Comparison of ENCODE assay signal across 8 cellular contexts in the genomic region with DNA sequence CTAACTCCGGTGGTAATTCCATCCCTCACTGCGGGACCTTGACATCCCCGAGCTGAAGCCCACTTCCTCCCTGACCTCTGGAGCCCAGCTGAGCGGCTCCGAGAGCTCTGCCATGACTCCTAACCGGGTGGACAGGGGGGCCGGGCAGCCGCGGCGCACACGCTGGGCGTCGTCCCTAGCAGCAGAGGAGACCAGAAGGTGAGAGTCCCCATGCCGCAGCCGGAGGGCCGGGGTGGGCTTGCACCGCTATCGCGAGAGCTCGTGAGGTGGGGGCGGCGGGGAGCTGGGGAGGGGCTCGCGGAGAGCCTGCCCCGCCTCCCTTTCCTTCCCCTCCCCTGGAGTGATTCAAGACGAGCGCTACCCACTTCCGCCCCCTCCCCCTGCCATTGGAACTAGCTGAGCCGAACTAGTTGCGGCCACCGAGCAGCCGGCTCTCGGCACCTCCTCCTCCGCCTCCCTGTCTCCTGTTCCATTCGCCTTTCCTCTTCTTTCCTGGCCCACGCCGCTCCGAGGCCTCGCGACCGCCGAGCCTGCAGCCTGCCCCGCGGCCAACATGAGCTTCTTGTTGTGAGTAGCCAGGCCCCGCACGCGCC. TPM values are rescaled to one million over a fixed set of nuclear protein-coding genes. Genes with fewer than 3 reads are reported as not detected.
DNase-seq lines count a peak whose midpoint lies in the region; TF ChIP-seq lines count a peak whose summit lies in the region.

A gene (plus strand): TSS at position 386 of the 593 bp plus-strand sequence. CDS start 168 bp downstream, at position 554.

- TF ChIP-seq CTCF in GM10266 (IDR thresholded peaks at IDR 0.05; ENCODE audit: control insufficient read depth, insufficient read depth, low read depth, missing control alignments), result peak; percentile 38
- no peak for TF ChIP-seq CTCF in HFF-Myc (IDR thresholded peaks at IDR 0.05; ENCODE audit: low read depth, low read length, missing control alignments)
- TF ChIP-seq CTCF in NB4 (IDR thresholded peaks at IDR 0.05; ENCODE audit: low read depth, low read length), result no peak
- no peak for TF ChIP-seq CTCF in SU-DHL-6 (IDR thresholded peaks at IDR 0.05; ENCODE audit: insufficient read depth, low read length, poor library complexity, severe bottlenecking)
- TF ChIP-seq CTCF in cardiac muscle cell (IDR thresholded peaks at IDR 0.05; ENCODE audit: low read depth, low read length), result peak; percentile 25
- peak; percentile 35 to 55 (median 40) for TF ChIP-seq CTCF in transverse colon (IDR thresholded peaks at IDR 0.05)

- no peak within 1 kb of the TSS for H3K23ac ChIP-seq in trophoblast cell (ENCODE audit: low read length)

- WGBS in trophoblast cell (ENCODE audit: extremely low coverage, insufficient coverage, insufficient read length), result no CpG with 5 or more reads among the region's 47 CpGs
- 0 to 1% methylated on average over 16 to 47 of the region's 47 CpGs for WGBS in transverse colon (ENCODE audit: low coverage in 1 of 2), 2 donors

- H4K12ac ChIP-seq in trophoblast cell (ENCODE audit: low read depth, low read length), result peak within 1 kb of the TSS; percentile 46

- H3K18ac ChIP-seq in trophoblast cell (ENCODE audit: low read length), result peak within 1 kb of the TSS; percentile 60

- peaks cover 15% of the 10 kb centered on the region; the same call in 1 of the 2 replicates for H3K79me2 ChIP-seq in SU-DHL-6 (ENCODE audit: insufficient read depth, low read length)
- H3K79me2 ChIP-seq in trophoblast cell (ENCODE audit: control insufficient read depth, insufficient read depth, low read length, poor library complexity), result peaks cover 5% of the 10 kb centered on the region

- H3K14ac ChIP-seq in trophoblast cell (ENCODE audit: low read length), result peak within 1 kb of the TSS; percentile 68

- H2BK5ac ChIP-seq in trophoblast cell (ENCODE audit: low read depth, low read length, poor library complexity), result peak within 1 kb of the TSS; percentile 60

- H3K27ac ChIP-seq in SU-DHL-6 (ENCODE audit: low read depth, low read length), result peak within 1 kb of the TSS; percentile 36; the same call in 1 of the 2 replicates
- peak within 1 kb of the TSS; percentile 93 for H3K27ac ChIP-seq in cardiac muscle cell
- H3K27ac ChIP-seq in trophoblast cell (ENCODE audit: low read depth, low read length), result peak within 1 kb of the TSS; percentile 63
- peak within 1 kb of the TSS; percentile 84 to 91 (median 88) for H3K27ac ChIP-seq in transverse colon

- intact Hi-C loops in transverse colon (cut with DNase I; ENCODE audit: low total_unique reads), result loop anchor here (10.0 kb wide), 1 partner anchor 93 kb away; a partner anchor contains a TSS

- in situ Hi-C loops in transverse colon (cut with MboI; ENCODE audit: low pct_ligation_motif_present in 1 of 4, low pct_unique_long_range_greater_than_20kb in 1 of 4, low sequenced_read_pairs in 3 of 4), result loop anchor here in 1 of 4 donors (25.0 kb wide), 1 partner anchor 110 kb away; no protein-coding TSS in a partner anchor

- H4K20me1 ChIP-seq in SU-DHL-6 (ENCODE audit: low read depth, low read length), result no peaks in the 10 kb centered on the region

- H3K9ac ChIP-seq in SU-DHL-6 (ENCODE audit: low read length) (peak within 1 kb of the TSS; percentile 85), trophoblast cell (ENCODE audit: low read length) (peak within 1 kb of the TSS; percentile 74)

- peak within 1 kb of the TSS; percentile 49 for H4K91ac ChIP-seq in trophoblast cell (ENCODE audit: low read depth, low read length)

- TF ChIP-seq POLR2A in NB4 (IDR thresholded peaks at IDR 0.05; ENCODE audit: extremely low read depth, insufficient read length) (peak; percentile 24), transverse colon (IDR thresholded peaks at IDR 0.05) (peak; percentile 51)

- peak within 1 kb of the TSS; percentile 78 for H4K8ac ChIP-seq in trophoblast cell (ENCODE audit: low read depth, low read length)

- no peaks in the 10 kb centered on the region for H3F3A ChIP-seq in SU-DHL-6 (ENCODE audit: insufficient read depth)

- TF ChIP-seq EP300 in transverse colon (IDR thresholded peaks at IDR 0.05; ENCODE audit: low read depth), result no peak

- peak within 1 kb of the TSS; percentile 77 for H3K4me3 ChIP-seq in HFF-Myc (replicated peaks; ENCODE audit: low read depth, low read length)
- H3K4me3 ChIP-seq in NB4 (ENCODE audit: low read depth, low read length), result peak within 1 kb of the TSS; percentile 65
- peak within 1 kb of the TSS; percentile 84 for H3K4me3 ChIP-seq in SU-DHL-6 (ENCODE audit: insufficient read depth, low read length, poor library complexity, severe bottlenecking)
- H3K4me3 ChIP-seq in cardiac muscle cell, result peak within 1 kb of the TSS; percentile 74
- H3K4me3 ChIP-seq in trophoblast cell (ENCODE audit: low read depth, low read length), result peak within 1 kb of the TSS; percentile 85
- H3K4me3 ChIP-seq in transverse colon, result peak within 1 kb of the TSS; percentile 65 to 91 (median 72)

- H3K79me1 ChIP-seq in trophoblast cell (ENCODE audit: low read length), result peaks cover 8% of the 10 kb centered on the region

- peak within 1 kb of the TSS; percentile 98 for H2AFZ ChIP-seq in SU-DHL-6 (ENCODE audit: low read depth, low read length, severe bottlenecking)
- peak within 1 kb of the TSS; percentile 69 for H2AFZ ChIP-seq in trophoblast cell (ENCODE audit: insufficient read depth, low read length, poor library complexity)

- H3K9me3 ChIP-seq in SU-DHL-6 (ENCODE audit: insufficient read depth, low read length) (no peaks in the 10 kb centered on the region), cardiac muscle cell (ENCODE audit: low read depth) (no peaks in the 10 kb centered on the region), trophoblast cell (ENCODE audit: insufficient read depth, low read depth, low read length) (no peaks in the 10 kb centered on the region), transverse colon (no peaks in the 10 kb centered on the region)

- H3K4me1 ChIP-seq in cardiac muscle cell (ENCODE audit: low read depth) (peaks cover 8% of the 10 kb centered on the region), trophoblast cell (ENCODE audit: control insufficient read depth in 1 of 2, insufficient read depth in 2 of 2, low read length in 2 of 2) (no peaks in the 10 kb centered on the region), transverse colon (peaks cover 0 to 13% (median 5%) of the 10 kb centered on the region in 4 donors)

- H3K4me2 ChIP-seq in SU-DHL-6 (ENCODE audit: low read depth, low read length, poor library complexity, severe bottlenecking) (peak within 1 kb of the TSS; percentile 69), trophoblast cell (ENCODE audit: low read length) (peak within 1 kb of the TSS; percentile 98)

- H2AK5ac ChIP-seq in trophoblast cell (ENCODE audit: low read length), result no peak within 1 kb of the TSS

- H3K36me3 ChIP-seq in SU-DHL-6 (ENCODE audit: low read length) (no peaks in the 10 kb centered on the region), cardiac muscle cell (peaks cover 12% of the 10 kb centered on the region), trophoblast cell (ENCODE audit: control insufficient read depth in 1 of 2, insufficient read depth in 2 of 2, low read length in 2 of 2) (peaks cover 4 to 12% of the 10 kb centered on the region in 2 experiments), transverse colon (no peaks in the 10 kb centered on the region)

- H3K27me3 ChIP-seq in SU-DHL-6 (ENCODE audit: low read length), result no peaks in the 10 kb centered on the region
- no peaks in the 10 kb centered on the region for H3K27me3 ChIP-seq in cardiac muscle cell
- H3K27me3 ChIP-seq in trophoblast cell (ENCODE audit: insufficient read depth, low read length), result no peaks in the 10 kb centered on the region
- H3K27me3 ChIP-seq in transverse colon, result no peaks in the 10 kb centered on the region

- peak within 1 kb of the TSS; percentile 35 for H3K4ac ChIP-seq in trophoblast cell (ENCODE audit: low read depth, low read length)

- no peak within 1 kb of the TSS for H2BK12ac ChIP-seq in trophoblast cell (ENCODE audit: low read length)

- DNase-seq in GM10266 (ENCODE audit: extremely low spot score), result peak; percentile 94
- peak; percentile 40 for DNase-seq in HFF-Myc (ENCODE audit: extremely low read depth, low read depth)
- DNase-seq in NB4 (ENCODE audit: low read depth), result peak; percentile 90
- DNase-seq in activated naive CD8-positive, alpha-beta T cell treated with anti-CD3 and anti-CD28 coated beads, Interleukin-2, amount 50 U/mL, for 16 hours (ENCODE audit: low read depth, low spot score), result peak; percentile 60
- DNase-seq in cardiac muscle cell (ENCODE audit: low read depth in 1 of 2, low spot score in 1 of 2), result peak; percentile 93 to 96
- DNase-seq in trophoblast cell, result peak; percentile 72 to 83
- peak; percentile 87 for DNase-seq in transverse colon

- H2BK120ac ChIP-seq in trophoblast cell (ENCODE audit: insufficient read depth, low read length, poor library complexity), result peak within 1 kb of the TSS; percentile 54

- no peaks in the 10 kb centered on the region for H3K9me2 ChIP-seq in SU-DHL-6 (replicated peaks; ENCODE audit: insufficient read depth, low read length)

RNA-seq across cellular contexts. Expression of the gene that starts here (rescaled TPM):
- total RNA-seq in cardiac muscle cell (9.1 and 22.8 TPM in 2 replicates), transverse colon (10 to 100 TPM in 2 of 4 donors, 1 to 10 TPM in 2; 6.7 to 15.4 (median 11.0) TPM)
- polyA plus RNA-seq in cardiac muscle cell, result 11.1 and 19.3 TPM in 2 replicates
- 12.1 and 12.2 TPM in 2 replicates for polyA plus RNA-seq in trophoblast cell (2013)

Comparison
In these comparisons a context has a peak if more than half of its experiments do, and no peak if none do; other contexts are left out.
1. Peak in every context shown above with its lines: DNase-seq, H3K4me3 ChIP-seq and H3K27ac ChIP-seq.
2. DNase-seq: peak in every context shown above with its lines; median percentile 94 in cardiac muscle cell; 94 in GM10266; 90 in NB4; 87 in transverse colon; 78 in trophoblast cell; 60 in activated naive CD8-positive, alpha-beta T cell treated with anti-CD3 and anti-CD28 coated beads, Interleukin-2, amount 50 U/mL, for 16 hours; 40 in HFF-Myc.
3. CTCF ChIP-seq: peak in GM10266 (single experiment), cardiac muscle cell (single experiment) and transverse colon (5 of 5); none in HFF-Myc (single experiment), NB4 (single experiment) and SU-DHL-6 (single experiment).
4. H3K27ac ChIP-seq: peak in every context shown above with its lines; median percentile 93 in cardiac muscle cell; 88 in transverse colon; 63 in trophoblast cell; 36 in SU-DHL-6.